26 cellular contexts compared by ENCODE assay signal in genomic region chr6:95741001-95741400, GRCh38.
A peak's percentile ranks its signal among the peaks of the same experiment; 100 is the strongest.
DNase-seq lines count a peak whose midpoint lies in the region; ATAC-seq, FAIRE-seq and TF ChIP-seq lines count a peak whose summit lies in the region.
"Had no signal": no experiment of that assay in that cellular context is flagged by ENCODE, and none has a peak within 500 bp of the region (broad histone marks: within the 10 kb centered on the region; RNA-seq: fewer than 3 reads in every experiment).

No MANE protein-coding gene starts in this region.

- FAIRE-seq in bronchial epithelial cell (lab: Jason Lieb, UNC): peak; percentile 7
- FAIRE-seq: A549, D721Med, GM12878, GM19239, H1 had no signal

- ATAC-seq in sciatic nerve: no peak
- no peak for ATAC-seq in HG03520 (IDR thresholded peaks at IDR 0.05; ENCODE audit: unreplicated experiment)
- ATAC-seq: A549, GM12878, HCT116 had no signal

- H3K4me2 ChIP-seq in neuronal stem cell (ENCODE audit: insufficient read depth, low read length, poor library complexity, severe bottlenecking): no peak overlapping the region
- H3K4me2 ChIP-seq: A549; BLaER1 treated with 17β-estradiol and CSF1 and Interleukin-3, amounts not matched to agents 10 nM and 100 nM had no signal

- no peaks in the 10 kb centered on the region for H3K79me1 ChIP-seq in neuronal stem cell (ENCODE audit: low read depth, low read length)

- H3K27me3 ChIP-seq in bronchial epithelial cell (ENCODE audit: control insufficient read depth, insufficient read depth, low read length) (no peaks in the 10 kb centered on the region), neuronal stem cell (ENCODE audit: control insufficient read depth in 3 of 3, insufficient read depth in 3 of 3, low read depth in 1 of 3, low read length in 3 of 3) (no peaks in the 10 kb centered on the region)
- H3K27me3 ChIP-seq: BE2C; BLaER1 treated with 17β-estradiol and CSF1 and Interleukin-3, amounts not matched to agents 10 nM and 100 nM had no signal

- no peaks in the 10 kb centered on the region for H3K9me3 ChIP-seq in neuronal stem cell (replicated peaks in 1 of 2; ENCODE audit: control insufficient read depth in 2 of 2, insufficient read depth in 1 of 2, low read depth in 1 of 2, low read length in 2 of 2)
- H3K9me3 ChIP-seq: A549; BE2C; BLaER1 treated with 17β-estradiol and CSF1 and Interleukin-3, amounts not matched to agents 10 nM and 100 nM had no signal

- H2BK12ac ChIP-seq in neuronal stem cell (ENCODE audit: low read length): no peak overlapping the region

- H3K4me3 ChIP-seq in bronchial epithelial cell (ENCODE audit: low read depth, low read length) (no peak overlapping the region), neuronal stem cell (ENCODE audit: low read length in 2 of 2) (no peak overlapping the region)
- H3K4me3 ChIP-seq: A549; BLaER1 treated with 17β-estradiol and CSF1 and Interleukin-3, amounts not matched to agents 10 nM and 100 nM; GM12878; GM23248 had no signal

- no peak overlapping the region for H3K14ac ChIP-seq in neuronal stem cell (ENCODE audit: low read length)

- H2AK5ac ChIP-seq in neuronal stem cell (ENCODE audit: low read depth, low read length): no peak overlapping the region

- no peak overlapping the region for H2AFZ ChIP-seq in neuronal stem cell (ENCODE audit: low read length)
- H2AFZ ChIP-seq: GM23248 had no signal

- peak overlapping the region; percentile 17 for H3K18ac ChIP-seq in neuronal stem cell (ENCODE audit: low read length)

- no CpG with 5 or more reads among the region's 4 CpGs for WGBS in neuronal stem cell (ENCODE audit: extremely low coverage in 2 of 2, insufficient read length in 2 of 2, insufficient replicate concordance in 1 of 2), 2 donors

- H2BK120ac ChIP-seq in neuronal stem cell (ENCODE audit: low read depth, low read length): no peak overlapping the region

- H3K27ac ChIP-seq in neuronal stem cell (replicated peaks; ENCODE audit: low read length): no peak overlapping the region
- H3K27ac ChIP-seq: A549; BLaER1 treated with 17β-estradiol and CSF1 and Interleukin-3, amounts not matched to agents 10 nM and 100 nM; GM23248 had no signal

- no peak overlapping the region for H3K23ac ChIP-seq in neuronal stem cell (ENCODE audit: low read depth, low read length, poor library complexity)

- no peak overlapping the region for H2BK5ac ChIP-seq in neuronal stem cell (ENCODE audit: low read length)

- no peaks in the 10 kb centered on the region for H3K4me1 ChIP-seq in neuronal stem cell (ENCODE audit: control insufficient read depth in 2 of 2, insufficient read depth in 1 of 2, low read depth in 1 of 2, low read length in 2 of 2)
- H3K4me1 ChIP-seq: A549; BE2C; BLaER1 treated with 17β-estradiol and CSF1 and Interleukin-3, amounts not matched to agents 10 nM and 100 nM had no signal

- TF ChIP-seq CTCF in bronchial epithelial cell (IDR thresholded peaks at IDR 0.05; ENCODE audit: insufficient read depth, low read length, severe bottlenecking): no peak

- H4K91ac ChIP-seq in neuronal stem cell (ENCODE audit: low read depth, low read length, poor library complexity): no peak overlapping the region

- DNase-seq in H4 (ENCODE audit: low spot score) (peak; percentile 2), OCI-M1 (lab: John Stamatoyannopoulos, UW) (peak; percentile 80), bronchial epithelial cell (ENCODE audit: low read depth) (no peak), neuronal stem cell (ENCODE audit: low spot score) (no peak), sciatic nerve (ENCODE audit: low spot score) (no peak), NCI-H446 (lab: John Stamatoyannopoulos, UW) (no peak)
- DNase-seq: 8988T; ACHN; AML-193; BE2C; CD4-positive, alpha-beta T cell; CD8-positive, alpha-beta memory T cell; DMS 273 treated with DMSO at 0.1 percent for 48 hours; DMS79; EL; GDM1; GM23248; H9 had no signal

- intact Hi-C loops in sciatic nerve (cut with DNase I): no loop called here

- H4K8ac ChIP-seq in neuronal stem cell (ENCODE audit: low read depth, low read length): no peak overlapping the region

- no peak overlapping the region for H3K9ac ChIP-seq in neuronal stem cell (ENCODE audit: low read depth, low read length, poor library complexity)
- H3K9ac ChIP-seq: BLaER1 treated with 17β-estradiol and CSF1 and Interleukin-3, amounts not matched to agents 10 nM and 100 nM; GM23248 had no signal

- no peaks in the 10 kb centered on the region for H3K36me3 ChIP-seq in bronchial epithelial cell (ENCODE audit: control insufficient read depth, insufficient read depth, low read length)
- H3K36me3 ChIP-seq in neuronal stem cell (replicated peaks in 1 of 2; ENCODE audit: control insufficient read depth in 2 of 2, insufficient read depth in 2 of 2, low read length in 2 of 2): no peaks in the 10 kb centered on the region
- H3K36me3 ChIP-seq: BE2C; BLaER1 treated with 17β-estradiol and CSF1 and Interleukin-3, amounts not matched to agents 10 nM and 100 nM had no signal

- H3K4ac ChIP-seq in neuronal stem cell (ENCODE audit: low read length): no peak overlapping the region

- no peak overlapping the region for H2BK15ac ChIP-seq in neuronal stem cell (ENCODE audit: low read length)

Comparison
In these comparisons a context has a peak if more than half of its experiments do, and no peak if none do; other contexts are left out.
1. DNase-seq: peak in H4 (single experiment) and OCI-M1 (single experiment); none in bronchial epithelial cell (single experiment), neuronal stem cell (single experiment), sciatic nerve (single experiment) and NCI-H446 (0 of 2).